In the genomic region with DNA sequence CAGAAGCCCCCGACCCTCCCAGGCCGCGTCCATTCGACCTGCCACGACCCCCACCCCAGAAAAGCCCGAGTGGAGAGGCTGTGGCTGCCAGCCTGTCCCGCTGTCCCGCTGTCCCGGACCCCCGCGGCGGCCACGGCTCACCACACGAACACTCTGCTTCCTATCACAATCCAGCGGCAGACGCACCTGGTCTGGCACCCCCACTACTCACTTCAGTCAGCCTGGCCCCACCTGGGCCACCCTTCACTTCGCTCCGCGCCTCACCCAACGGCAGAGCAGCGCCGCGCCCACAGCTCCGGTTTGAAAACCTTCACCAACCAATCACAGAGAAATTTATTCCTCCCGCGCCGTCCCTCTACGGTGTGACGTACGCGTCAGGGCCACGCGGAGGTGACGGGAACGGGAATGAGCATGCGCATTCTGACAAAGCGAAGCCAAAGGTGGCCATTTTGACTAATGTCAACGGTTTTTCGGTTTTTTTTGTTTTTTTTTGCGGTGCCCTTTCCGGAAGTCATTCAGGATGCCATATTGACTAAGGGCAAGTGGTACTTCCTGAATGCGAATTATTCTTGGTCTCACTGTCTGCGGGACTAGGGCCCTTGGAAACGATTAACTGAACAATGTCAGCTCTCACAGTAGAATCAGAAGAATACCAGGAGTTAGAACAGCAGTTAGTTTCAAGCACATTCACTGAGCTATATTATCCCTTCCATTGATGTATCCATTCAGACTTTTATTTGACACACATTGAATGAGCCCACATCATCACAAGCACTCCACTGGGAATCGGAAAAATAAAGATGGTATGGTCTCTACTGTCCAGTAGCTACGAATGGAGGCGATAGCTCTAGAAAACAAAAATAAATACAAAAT, we compare ENCODE assay signal across 8 cellular contexts. TPM values are rescaled to one million over a fixed set of nuclear protein-coding genes. Genes with fewer than 3 reads are reported as not detected.
DNase-seq lines count a peak whose midpoint lies in the region; ATAC-seq and TF ChIP-seq lines count a peak whose summit lies in the region.

A gene with protein sequence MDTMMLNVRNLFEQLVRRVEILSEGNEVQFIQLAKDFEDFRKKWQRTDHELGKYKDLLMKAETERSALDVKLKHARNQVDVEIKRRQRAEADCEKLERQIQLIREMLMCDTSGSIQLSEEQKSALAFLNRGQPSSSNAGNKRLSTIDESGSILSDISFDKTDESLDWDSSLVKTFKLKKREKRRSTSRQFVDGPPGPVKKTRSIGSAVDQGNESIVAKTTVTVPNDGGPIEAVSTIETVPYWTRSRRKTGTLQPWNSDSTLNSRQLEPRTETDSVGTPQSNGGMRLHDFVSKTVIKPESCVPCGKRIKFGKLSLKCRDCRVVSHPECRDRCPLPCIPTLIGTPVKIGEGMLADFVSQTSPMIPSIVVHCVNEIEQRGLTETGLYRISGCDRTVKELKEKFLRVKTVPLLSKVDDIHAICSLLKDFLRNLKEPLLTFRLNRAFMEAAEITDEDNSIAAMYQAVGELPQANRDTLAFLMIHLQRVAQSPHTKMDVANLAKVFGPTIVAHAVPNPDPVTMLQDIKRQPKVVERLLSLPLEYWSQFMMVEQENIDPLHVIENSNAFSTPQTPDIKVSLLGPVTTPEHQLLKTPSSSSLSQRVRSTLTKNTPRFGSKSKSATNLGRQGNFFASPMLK (minus strand): TSS at position 308 of the 873 bp plus-strand sequence. CDS start 8,779 bp downstream, outside the sequence.

- ATAC-seq in HG02763 (IDR thresholded peaks at IDR 0.05; ENCODE audit: unreplicated experiment) = peak; percentile 98
- peak; percentile 99 for ATAC-seq in activated naive CD8-positive, alpha-beta T cell treated with anti-CD3 and anti-CD28 coated beads, Interleukin-2, amount 50 U/mL, for 24 hours

- TF ChIP-seq CTCF in GM12865 (IDR thresholded peaks at IDR 0.05; ENCODE audit: insufficient read depth, low read depth, low read length, missing control alignments) = no peak
- TF ChIP-seq CTCF in cardiac muscle cell (IDR thresholded peaks at IDR 0.05; ENCODE audit: low read depth, low read length) = no peak
- no peak for TF ChIP-seq CTCF in parathyroid adenoma (IDR thresholded peaks at IDR 0.05)
- TF ChIP-seq CTCF in tibial nerve (IDR thresholded peaks at IDR 0.05) = no peak

- H3K4me2 ChIP-seq in parathyroid adenoma (ENCODE audit: low read length) = peak within 1 kb of the TSS; percentile 76

- no peaks in the 10 kb centered on the region for H3K27me3 Mint-ChIP-seq in activated naive CD8-positive, alpha-beta T cell treated with anti-CD3 and anti-CD28 coated beads, Interleukin-2, amount 50 U/mL, for 24 hours

- no peaks in the 10 kb centered on the region for H3K9me3 ChIP-seq in cardiac muscle cell (ENCODE audit: low read depth)
- no peaks in the 10 kb centered on the region for H3K9me3 ChIP-seq in parathyroid adenoma (ENCODE audit: control insufficient read depth, low read length)
- H3K9me3 ChIP-seq in tibial nerve = no peaks in the 10 kb centered on the region

- no peaks in the 10 kb centered on the region for H3K4me1 ChIP-seq in cardiac muscle cell (ENCODE audit: low read depth)
- H3K4me1 ChIP-seq in parathyroid adenoma = no peaks in the 10 kb centered on the region
- peaks cover 0 to 12% (median 9%) of the 10 kb centered on the region in 4 donors for H3K4me1 ChIP-seq in tibial nerve

- 5% methylated on average over 47 of the region's 47 CpGs for WGBS in tibial nerve, 2 donors

- H3K4me1 Mint-ChIP-seq in activated naive CD8-positive, alpha-beta T cell treated with anti-CD3 and anti-CD28 coated beads, Interleukin-2, amount 50 U/mL, for 24 hours = peaks cover 25% of the 10 kb centered on the region

- peak; percentile 99 for DNase-seq in GM12865 (ENCODE audit: low read depth)
- DNase-seq in NCI-H1417 treated with DMSO at 0.1 percent for 48 hours (lab: John Stamatoyannopoulos, UW) = peak; percentile 97
- DNase-seq in SW480 (ENCODE audit: low spot score) = peak; percentile 97
- DNase-seq in activated naive CD8-positive, alpha-beta T cell treated with anti-CD3 and anti-CD28 coated beads, Interleukin-2, amount 50 U/mL, for 24 hours = peak; percentile 95
- DNase-seq in cardiac muscle cell (ENCODE audit: low read depth in 1 of 2, low spot score in 1 of 2) = peak; percentile 98 to 99
- peak; percentile 83 to 91 for DNase-seq in tibial nerve (ENCODE audit: low spot score in 2 of 2)

- H3K27ac Mint-ChIP-seq in activated naive CD8-positive, alpha-beta T cell treated with anti-CD3 and anti-CD28 coated beads, Interleukin-2, amount 50 U/mL, for 24 hours = peak within 1 kb of the TSS; percentile 97

- peak within 1 kb of the TSS; percentile 95 for H2AFZ ChIP-seq in parathyroid adenoma

- no peaks in the 10 kb centered on the region for H3K79me2 ChIP-seq in parathyroid adenoma

- peak in 1 of 2 donors; percentile 39 for TF ChIP-seq POLR2A in tibial nerve (IDR thresholded peaks at IDR 0.05)

- no peaks in the 10 kb centered on the region for H3K36me3 ChIP-seq in cardiac muscle cell
- H3K36me3 ChIP-seq in parathyroid adenoma (ENCODE audit: control insufficient read depth, insufficient read depth, low read length) = no peaks in the 10 kb centered on the region
- no peaks in the 10 kb centered on the region for H3K36me3 ChIP-seq in tibial nerve

- H3K9me3 Mint-ChIP-seq in activated naive CD8-positive, alpha-beta T cell treated with anti-CD3 and anti-CD28 coated beads, Interleukin-2, amount 50 U/mL, for 24 hours = peaks cover 6% of the 10 kb centered on the region

- H3K27me3 ChIP-seq in cardiac muscle cell (no peaks in the 10 kb centered on the region), parathyroid adenoma (ENCODE audit: control insufficient read depth, insufficient read depth, low read length) (no peaks in the 10 kb centered on the region), tibial nerve (peaks cover 0 to under 1% of the 10 kb centered on the region in 2 donors)

- H3K27ac ChIP-seq in cardiac muscle cell (peak within 1 kb of the TSS; percentile 61), parathyroid adenoma (peak within 1 kb of the TSS; percentile 34), tibial nerve (peak within 1 kb of the TSS; percentile 3 to 81 (median 62))

- H3K9ac ChIP-seq in parathyroid adenoma = peak within 1 kb of the TSS; percentile 33

- peaks cover 24% of the 10 kb centered on the region for H3K36me3 Mint-ChIP-seq in activated naive CD8-positive, alpha-beta T cell treated with anti-CD3 and anti-CD28 coated beads, Interleukin-2, amount 50 U/mL, for 24 hours (ENCODE audit: low read depth)

- H3K4me3 ChIP-seq in GM12865 (ENCODE audit: low read depth, low read length) (peak within 1 kb of the TSS; percentile 71), cardiac muscle cell (peak within 1 kb of the TSS; percentile 77), parathyroid adenoma (ENCODE audit: low read depth, low read length) (peak within 1 kb of the TSS; percentile 77), tibial nerve (peak within 1 kb of the TSS; percentile 49 to 87 (median 64))

- peak within 1 kb of the TSS; percentile 97 for H3K4me3 Mint-ChIP-seq in activated naive CD8-positive, alpha-beta T cell treated with anti-CD3 and anti-CD28 coated beads, Interleukin-2, amount 50 U/mL, for 24 hours

- peak; percentile 84 to 99 for TF ChIP-seq EP300 in tibial nerve (IDR thresholded peaks at IDR 0.05)

RNA-seq across cellular contexts. Expression of the gene that starts here (rescaled TPM):
- 10.4 and 63.9 TPM in 2 replicates for total RNA-seq in cardiac muscle cell
- polyA plus RNA-seq in cardiac muscle cell = 13.4 and 57.3 TPM in 2 replicates
- total RNA-seq in tibial nerve = 10 to 100 TPM in 2 of 4 donors, 1 to 10 TPM in 2; 6.3 to 15.1 (median 10.5) TPM

Comparison
In these comparisons a context has a peak if more than half of its experiments do, and no peak if none do; other contexts are left out.
1. Peak in every context shown above with its lines: DNase-seq, ATAC-seq, H3K4me3 ChIP-seq and H3K27ac ChIP-seq.